ENCODE assay signal across 8 cellular contexts in the genomic region with DNA sequence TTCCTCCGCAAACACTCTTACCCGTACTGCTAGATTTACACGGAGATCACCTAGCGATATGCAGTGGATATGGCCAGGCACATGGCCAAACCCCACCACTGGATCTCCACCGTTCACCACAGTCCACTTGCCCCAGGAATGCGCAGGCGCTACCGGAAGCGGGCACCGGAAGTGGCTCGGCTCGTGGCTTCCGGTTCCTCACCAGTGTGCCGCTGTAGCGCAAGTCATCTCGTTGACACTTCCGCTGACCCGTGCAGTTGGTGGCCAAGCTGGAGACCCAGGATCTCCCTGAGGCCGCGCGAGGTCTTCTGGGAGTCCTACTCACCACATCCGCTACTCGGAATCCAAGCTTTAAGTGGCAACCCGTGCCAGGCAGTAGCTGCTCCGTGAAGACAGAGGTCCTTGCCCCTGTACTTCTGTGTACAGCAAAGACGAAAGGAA.
DNase-seq lines count a peak whose midpoint lies in the region; ATAC-seq and TF ChIP-seq lines count a peak whose summit lies in the region.

No MANE protein-coding gene starts in this region.

- ATAC-seq in GM21786 (IDR thresholded peaks at IDR 0.05; ENCODE audit: unreplicated experiment): no peak
- no peak for ATAC-seq in GM21825 (IDR thresholded peaks at IDR 0.05; ENCODE audit: unreplicated experiment)

- peak; percentile 36 for TF ChIP-seq POLR2A in NB4 (IDR thresholded peaks at IDR 0.05; ENCODE audit: extremely low read depth, insufficient read length)

- TF ChIP-seq CTCF in NB4 (IDR thresholded peaks at IDR 0.05; ENCODE audit: low read depth, low read length): no peak
- TF ChIP-seq CTCF in GM10266 (IDR thresholded peaks at IDR 0.05; ENCODE audit: control insufficient read depth, insufficient read depth, low read depth, missing control alignments): no peak

- peak; percentile 90 for DNase-seq in NB4 (ENCODE audit: low read depth)
- peak; percentile 30 for DNase-seq in activated T-helper 9 cell treated with anti-CD3 and anti-CD28 coated beads, Interleukin-2, amount 50 U/mL, for 16 hours (ENCODE audit: low read depth)
- peak; percentile 19 for DNase-seq in inferior parietal cortex (ENCODE audit: extremely low spot score)
- DNase-seq in stimulated activated CD8-positive, alpha-beta memory T cell treated with anti-CD3 and anti-CD28 coated beads, Interleukin-15, amount 100 ng/mL, for 48 hours (ENCODE audit: low read depth in 2 of 2): peak; percentile 57 to 66
- no peak for DNase-seq in GM10266 (ENCODE audit: extremely low spot score)
- DNase-seq in NCI-H2227 (lab: John Stamatoyannopoulos, UW; ENCODE audit: unreplicated experiment): no peak

- peak overlapping the region; percentile 50 for H3K4me3 ChIP-seq in NB4 (ENCODE audit: low read depth, low read length)

Comparison
In these comparisons a context has a peak if more than half of its experiments do, and no peak if none do; other contexts are left out.
1. DNase-seq: peak in NB4 (single experiment), activated T-helper 9 cell treated with anti-CD3 and anti-CD28 coated beads, Interleukin-2, amount 50 U/mL, for 16 hours (single experiment), inferior parietal cortex (single experiment) and stimulated activated CD8-positive, alpha-beta memory T cell treated with anti-CD3 and anti-CD28 coated beads, Interleukin-15, amount 100 ng/mL, for 48 hours (2 of 2); none in GM10266 (single experiment) and NCI-H2227 (single experiment).